32 cellular contexts compared by ENCODE assay signal in genomic region chr13:29336356-29336755, GRCh38.
"Had no signal": no experiment of that assay in that cellular context is flagged by ENCODE, and none has a peak within 500 bp of the region (broad histone marks: within the 10 kb centered on the region; RNA-seq: fewer than 3 reads in every experiment).

No MANE protein-coding gene starts in this region.

- H3K36me3 ChIP-seq: adrenal gland, ascending aorta, brain microvascular endothelial cell, breast epithelium, cardiac muscle cell had no signal

- H3K27ac ChIP-seq: adrenal gland, ascending aorta, body of pancreas, brain microvascular endothelial cell, breast epithelium, cardiac muscle cell had no signal

- H3K27me3 ChIP-seq: adrenal gland, ascending aorta, body of pancreas, brain microvascular endothelial cell, breast epithelium, cardiac muscle cell had no signal

- ATAC-seq: activated naive CD4-positive, alpha-beta T cell treated with anti-CD3 and anti-CD28 coated beads, Interleukin-2, amount 50 U/mL, for 72 hours; activated naive CD8-positive, alpha-beta T cell treated with anti-CD3 and anti-CD28 coated beads, Interleukin-2, amount 50 U/mL, for 24 hours; activated T-cell treated with anti-CD3 and anti-CD28 coated beads, Interleukin-2, amount 50 U/mL, for 4 hours; activated T-cell treated with anti-CD3 and anti-CD28 coated beads, Interleukin-2, amount 50 U/mL, for 72 hours; activated T-helper 17 cell treated with anti-CD3 and anti-CD28 coated beads, Interleukin-2, amount 50 U/mL, for 72 hours; body of pancreas had no signal

- H3K4me1 ChIP-seq: adrenal gland, ascending aorta, body of pancreas, breast epithelium had no signal

- H3K4me3 ChIP-seq: adrenal gland, ascending aorta, body of pancreas, breast epithelium, cardiac muscle cell had no signal

- DNase-seq: activated effector memory CD4-positive, alpha-beta T cell treated with anti-CD3 and anti-CD28 coated beads, Interleukin-2, amount 50 U/mL, for 16 hours; activated effector memory CD4-positive, alpha-beta T cell treated with Interleukin-2 at 50 U/mL for 16 hours; activated gamma-delta T cell; activated gamma-delta T cell treated with Interleukin-2 at 50 U/mL for 16 hours; activated naive CD4-positive, alpha-beta T cell; activated naive CD4-positive, alpha-beta T cell treated with anti-CD3 and anti-CD28 coated beads for 36 hours; activated naive CD4-positive, alpha-beta T cell treated with anti-CD3 and anti-CD28 coated beads, Interleukin-2, amount 10 ng/mL, durations not matched to agents 7 days and 5 days; activated naive CD4-positive, alpha-beta T cell treated with anti-CD3 and anti-CD28 coated beads, Interleukin-2, amount 50 U/mL, for 16 hours; activated naive CD4-positive, alpha-beta T cell treated with Interleukin-2 at 50 U/mL for 16 hours; activated naive CD8-positive, alpha-beta T cell treated with anti-CD3 and anti-CD28 coated beads for 36 hours; activated naive CD8-positive, alpha-beta T cell treated with anti-CD3 and anti-CD28 coated beads, Interleukin-2, amount 10 ng/mL, durations not matched to agents 7 days and 5 days; activated naive CD8-positive, alpha-beta T cell treated with anti-CD3 and anti-CD28 coated beads, Interleukin-2, amount 50 U/mL, for 24 hours; activated T-cell treated with anti-CD3 and anti-CD28 coated beads, Interleukin-2, amount 50 U/mL, for 1 hour; activated T-cell treated with anti-CD3 and anti-CD28 coated beads, Interleukin-2, amount 50 U/mL, for 24 hours; activated T-cell treated with anti-CD3 and anti-CD28 coated beads, Interleukin-2, amount 50 U/mL, for 4 hours; activated T-cell treated with anti-CD3 and anti-CD28 coated beads, Interleukin-2, amount 50 U/mL, for 48 hours; activated T-cell treated with anti-CD3 and anti-CD28 coated beads, Interleukin-2, amount 50 U/mL, for 72 hours; adrenal gland; amniotic stem cell; amygdala; anterior cingulate cortex; aorta; body of pancreas; brain microvascular endothelial cell; caudate nucleus; central memory CD4-positive, alpha-beta T cell; cerebellar nuclear complex had no signal

- H3K9me3 ChIP-seq: adrenal gland, body of pancreas had no signal
